Comparison of ENCODE assay signal across 8 cellular contexts in genomic region chr6:80214436-80215022, GRCh38.
DNase-seq lines count a peak whose midpoint lies in the region; ATAC-seq and TF ChIP-seq lines count a peak whose summit lies in the region.

No MANE protein-coding gene starts in this region.

- no peak overlapping the region for H3K27ac Mint-ChIP-seq in CD4-positive, alpha-beta T cell
- H3K27ac Mint-ChIP-seq in activated T-cell treated with anti-CD3 and anti-CD28 coated beads, Interleukin-2, amount 50 U/mL, for 24 hours: no peak overlapping the region

- POLR2A ChIA-PET in CD4-positive, alpha-beta T cell (lab: Charles Lee): interaction anchor here (1.1 kb wide), 1 partner anchor 9 kb away, joined by 3 read pairs; no protein-coding TSS in a partner anchor

- H3K27me3 Mint-ChIP-seq in CD4-positive, alpha-beta T cell: no peaks in the 10 kb centered on the region
- no peaks in the 10 kb centered on the region for H3K27me3 Mint-ChIP-seq in activated T-cell treated with anti-CD3 and anti-CD28 coated beads, Interleukin-2, amount 50 U/mL, for 24 hours

- H3K9me3 Mint-ChIP-seq in CD4-positive, alpha-beta T cell: no peaks in the 10 kb centered on the region
- no peaks in the 10 kb centered on the region for H3K9me3 Mint-ChIP-seq in activated T-cell treated with anti-CD3 and anti-CD28 coated beads, Interleukin-2, amount 50 U/mL, for 24 hours

- H3K4me3 Mint-ChIP-seq in CD4-positive, alpha-beta T cell: no peak overlapping the region
- H3K4me3 Mint-ChIP-seq in activated T-cell treated with anti-CD3 and anti-CD28 coated beads, Interleukin-2, amount 50 U/mL, for 24 hours: no peak overlapping the region

- no peaks in the 10 kb centered on the region for H3K4me1 Mint-ChIP-seq in CD4-positive, alpha-beta T cell (ENCODE audit: low read depth)
- H3K4me1 Mint-ChIP-seq in activated T-cell treated with anti-CD3 and anti-CD28 coated beads, Interleukin-2, amount 50 U/mL, for 24 hours (ENCODE audit: low read depth): peaks cover 6% of the 10 kb centered on the region

- H4K20me1 ChIP-seq in osteoblast (ENCODE audit: insufficient read depth, low read length): no peaks in the 10 kb centered on the region

- no peaks in the 10 kb centered on the region for H3K79me2 ChIP-seq in osteoblast (ENCODE audit: insufficient read depth, low read length)

- no peaks in the 10 kb centered on the region for H3K27me3 ChIP-seq in CD4-positive, alpha-beta T cell (ENCODE audit: control insufficient read depth, insufficient read depth, low read length)
- no peaks in the 10 kb centered on the region for H3K27me3 ChIP-seq in osteoblast (ENCODE audit: insufficient read depth, low read length)

- intact Hi-C loops in CD4-positive, alpha-beta T cell (cut with DNase I, micrococcal nuclease): loop anchor here (5.0 kb wide), 1 partner anchor 1538 kb away; the partner anchor contains the start of gene TENT5A (in 2 of the 2)

- H3K4me3 ChIP-seq in fibroblast of the aortic adventitia (ENCODE audit: low read depth, low read length) (no peak overlapping the region), osteoblast (ENCODE audit: insufficient read depth, low read length) (no peak overlapping the region)

- CTCF ChIA-PET in CD4-positive, alpha-beta T cell (lab: Charles Lee): interaction anchor here (1.6 to 2.3 kb wide), 2 partner anchors 17 to 1539 kb away, joined by 5 to 7 read pairs; no protein-coding TSS in a partner anchor

- peaks cover 8% of the 10 kb centered on the region for H3K4me1 ChIP-seq in osteoblast (ENCODE audit: insufficient read depth, low read length)

- no peak for DNase-seq in CD4-positive, alpha-beta T cell
- DNase-seq in NCI-H1694 (lab: John Stamatoyannopoulos, UW) (peak; percentile 65), T1000 (lab: John Stamatoyannopoulos, UW) (peak; percentile 14), fibroblast of the aortic adventitia (ENCODE audit: low read depth) (peak; percentile 82), osteoblast (ENCODE audit: insufficient read length, low spot score, missing footprints) (peak; percentile 77)
- no peak for DNase-seq in activated T-cell treated with anti-CD3 and anti-CD28 coated beads, Interleukin-2, amount 50 U/mL, for 24 hours

- no peaks in the 10 kb centered on the region for H3K36me3 ChIP-seq in osteoblast (ENCODE audit: insufficient read depth, low read length)

- H3K27ac ChIP-seq in CD4-positive, alpha-beta T cell (ENCODE audit: low read depth, low read length): no peak overlapping the region
- H3K27ac ChIP-seq in osteoblast (ENCODE audit: low read depth, low read length): no peak overlapping the region

- no peak overlapping the region for H3K4me2 ChIP-seq in osteoblast (ENCODE audit: insufficient read depth, low read length)

- ATAC-seq in CD4-positive, alpha-beta T cell (ENCODE audit: poor library complexity): peak; percentile 43
- ATAC-seq in GM18868 (IDR thresholded peaks at IDR 0.05; ENCODE audit: unreplicated experiment): peak; percentile 96
- peak; percentile 79 for ATAC-seq in HG03025 (IDR thresholded peaks at IDR 0.05; ENCODE audit: low FRiP score, unreplicated experiment)

- H3K9me3 ChIP-seq in CD4-positive, alpha-beta T cell (ENCODE audit: control insufficient read depth, low read length): no peaks in the 10 kb centered on the region
- no peaks in the 10 kb centered on the region for H3K9me3 ChIP-seq in osteoblast (ENCODE audit: low read depth, low read length)

- no peak overlapping the region for H2AFZ ChIP-seq in osteoblast (ENCODE audit: low read length)

- H3K36me3 Mint-ChIP-seq in CD4-positive, alpha-beta T cell (ENCODE audit: low read depth): peaks cover 3% of the 10 kb centered on the region
- peaks cover 2% of the 10 kb centered on the region for H3K36me3 Mint-ChIP-seq in activated T-cell treated with anti-CD3 and anti-CD28 coated beads, Interleukin-2, amount 50 U/mL, for 24 hours (ENCODE audit: low read depth)

- TF ChIP-seq CTCF in CD4-positive, alpha-beta T cell (IDR thresholded peaks at IDR 0.05): peak; percentile 62
- TF ChIP-seq CTCF in fibroblast of the aortic adventitia (IDR thresholded peaks at IDR 0.05; ENCODE audit: insufficient read depth, low read length) (peak; percentile 88), osteoblast (IDR thresholded peaks at IDR 0.05; ENCODE audit: extremely low read depth, low read depth, low read length) (peak; percentile 90)

Comparison
In these comparisons a context has a peak if more than half of its experiments do, and no peak if none do; other contexts are left out.
1. ATAC-seq: peak in every context shown above with its lines; median percentile 96 in GM18868; 79 in HG03025; 43 in CD4-positive, alpha-beta T cell.
2. DNase-seq: peak in NCI-H1694 (single experiment), T1000 (single experiment), fibroblast of the aortic adventitia (single experiment) and osteoblast (single experiment); none in CD4-positive, alpha-beta T cell (0 of 10) and activated T-cell treated with anti-CD3 and anti-CD28 coated beads, Interleukin-2, amount 50 U/mL, for 24 hours (single experiment).
3. Peak in every context shown above with its lines, with median percentiles within 50 percentile points of each other: CTCF ChIP-seq.